ENCODE assay signal across 8 cellular contexts in the genomic region with DNA sequence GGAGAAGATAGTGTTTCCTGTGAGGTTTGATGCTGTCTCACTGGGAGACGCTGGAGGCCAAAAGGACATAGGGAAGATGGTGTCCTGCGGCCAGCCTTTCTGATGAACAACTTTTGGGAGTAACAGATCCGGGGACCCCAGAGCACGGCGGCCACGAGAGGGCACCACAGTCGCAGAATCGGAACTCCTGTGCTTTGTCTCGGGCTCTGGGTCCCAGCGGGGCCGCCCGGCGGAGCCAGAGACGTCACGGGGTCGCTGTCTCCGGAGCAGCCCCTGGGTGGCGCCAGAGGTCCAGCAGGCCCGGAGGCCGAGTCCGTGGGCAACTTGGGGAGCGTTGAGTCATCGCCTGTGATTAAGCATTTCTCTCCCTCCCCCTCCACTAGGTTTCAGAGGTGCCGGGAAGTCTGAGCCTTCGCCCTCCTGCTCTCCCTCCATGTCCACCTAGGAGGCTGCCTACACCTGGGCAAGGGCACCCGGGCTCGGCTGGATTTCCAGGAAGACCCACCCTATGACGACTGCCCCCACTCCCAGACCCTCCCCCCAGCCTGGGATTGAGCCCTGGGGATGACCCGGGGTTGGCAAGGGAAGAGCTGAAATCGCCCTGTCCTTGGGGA. TPM values are rescaled to one million over a fixed set of nuclear protein-coding genes. Genes with fewer than 3 reads are reported as not detected.
DNase-seq lines count a peak whose midpoint lies in the region; ATAC-seq and TF ChIP-seq lines count a peak whose summit lies in the region.

No MANE protein-coding gene starts in this region.

- peak overlapping the region; percentile 53 for H3K4me3 Mint-ChIP-seq in T-helper 1 cell treated with Interleukin-12 subunit alpha and Interleukin-12 subunit beta and Interleukin-4 antibody, amounts not matched to agents 30 μg/mL and 1 μg/mL, for 36 hours

- ATAC-seq in HG02884 (IDR thresholded peaks at IDR 0.05; ENCODE audit: unreplicated experiment) = peak; percentile 66
- ATAC-seq in left ventricle myocardium superior = peak; percentile 97

- H3K27ac Mint-ChIP-seq in T-helper 1 cell treated with Interleukin-12 subunit alpha and Interleukin-12 subunit beta and Interleukin-4 antibody, amounts not matched to agents 30 μg/mL and 1 μg/mL, for 36 hours = peak overlapping the region; percentile 92

- H3K9me3 ChIP-seq in uterus = no peaks in the 10 kb centered on the region

- peak overlapping the region; percentile 75 for H3K27ac ChIP-seq in angular gyrus (ENCODE audit: low read depth, low read length)
- H3K27ac ChIP-seq in uterus = peak overlapping the region; percentile 79 to 83

- peaks cover 27% of the 10 kb centered on the region for H3K4me1 Mint-ChIP-seq in T-helper 1 cell treated with Interleukin-12 subunit alpha and Interleukin-12 subunit beta and Interleukin-4 antibody, amounts not matched to agents 30 μg/mL and 1 μg/mL, for 36 hours (ENCODE audit: low read depth)

- peak; percentile 31 to 33 for TF ChIP-seq POLR2A in uterus (IDR thresholded peaks at IDR 0.05)

- H3K36me3 Mint-ChIP-seq in T-helper 1 cell treated with Interleukin-12 subunit alpha and Interleukin-12 subunit beta and Interleukin-4 antibody, amounts not matched to agents 30 μg/mL and 1 μg/mL, for 36 hours (ENCODE audit: low read depth) = no peaks in the 10 kb centered on the region

- TF ChIP-seq CTCF in GM13976 (IDR thresholded peaks at IDR 0.05; ENCODE audit: borderline replicate concordance, control extremely low read depth, extremely low read depth, insufficient read depth, missing control alignments) = peak; percentile 89
- TF ChIP-seq CTCF in uterus (IDR thresholded peaks at IDR 0.05) = peak; percentile 97 to 100 (median 100)

- DNase-seq in GM13976 (ENCODE audit: low spot score) (peak; percentile 98), NCI-H1694 (lab: John Stamatoyannopoulos, UW) (peak; percentile 65), left ventricle myocardium superior (peak; percentile 99), pulmonary artery endothelial cell (ENCODE audit: low read depth, low spot score) (peak; percentile 63), uterus (peak; percentile 97 to 99)

- no peaks in the 10 kb centered on the region for H3K9me3 Mint-ChIP-seq in T-helper 1 cell treated with Interleukin-12 subunit alpha and Interleukin-12 subunit beta and Interleukin-4 antibody, amounts not matched to agents 30 μg/mL and 1 μg/mL, for 36 hours

- H3K4me3 ChIP-seq in uterus = peak overlapping the region in 1 of 2 donors; percentile 12

- in situ Hi-C loops in GM13976 (cut with MboI; ENCODE audit: low sequenced_read_pairs, unreplicated experiment) = loop anchor here (5.0 kb wide), 1 partner anchor 192 kb away; the partner anchor contains the start of gene MISP3

- no peaks in the 10 kb centered on the region for H3K27me3 ChIP-seq in uterus

- H3K36me3 ChIP-seq in uterus = no peaks in the 10 kb centered on the region

- H3K27me3 Mint-ChIP-seq in T-helper 1 cell treated with Interleukin-12 subunit alpha and Interleukin-12 subunit beta and Interleukin-4 antibody, amounts not matched to agents 30 μg/mL and 1 μg/mL, for 36 hours (ENCODE audit: low read depth) = peaks cover 4% of the 10 kb centered on the region

- intact Hi-C loops in left ventricle myocardium superior (cut with micrococcal nuclease) (loop anchor here (5.0 kb wide), 1 partner anchor 192 kb away; the partner anchor contains the start of gene MISP3), uterus (cut with DNase I; ENCODE audit: low total_unique reads) (no loop called here)

- H3K4me1 ChIP-seq in uterus = no peaks in the 10 kb centered on the region

RNA-seq across cellular contexts. Expression of gene NANOS3, which starts 3.2 kb away (rescaled TPM):
- total RNA-seq in left ventricle myocardium superior = 0.69 TPM
- not detected in 2 replicates for total RNA-seq in pulmonary artery endothelial cell
- total RNA-seq in uterus = 1 to 10 TPM in 1 of 4 donors, not detected in 3; 1.2 TPM

RNA-seq across cellular contexts. Expression of gene BRME1, which starts 25.8 kb away (rescaled TPM):
- 0.72 TPM for total RNA-seq in left ventricle myocardium superior
- total RNA-seq in pulmonary artery endothelial cell = 0.63 and 0.73 TPM in 2 replicates
- 1 to 10 TPM in 3 of 4 donors, not detected in 1; 4.8 to 7.7 (median 5.8) TPM for total RNA-seq in uterus

RNA-seq across cellular contexts. Expression of gene CC2D1A, which starts 25.8 kb away (rescaled TPM):
- total RNA-seq in left ventricle myocardium superior (19.6 TPM), pulmonary artery endothelial cell (6.2 and 6.6 TPM in 2 replicates), uterus (10 to 100 TPM in 2 of 4 donors, 1 to 10 TPM in 2; 3.2 to 44.4 (median 13.2) TPM)

RNA-seq across cellular contexts. Expression of gene PODNL1, which starts 58.1 kb away (rescaled TPM):
- total RNA-seq in left ventricle myocardium superior = 2.0 TPM
- 0.04 and 0.13 TPM in 2 replicates for total RNA-seq in pulmonary artery endothelial cell
- total RNA-seq in uterus = under 1 TPM in 2 of 4 donors, not detected in 2; 0.55 to 0.98 TPM
